Comparison of ENCODE assay signal across 22 cellular contexts in genomic region chr14:37652042-37652441, GRCh38. TPM values are rescaled to one million over a fixed set of nuclear protein-coding genes. Genes with fewer than 3 reads are reported as not detected.
"Had no signal": no experiment of that assay in that cellular context is flagged by ENCODE, and none has a peak within 500 bp of the region (broad histone marks: within the 10 kb centered on the region; RNA-seq: fewer than 3 reads in every experiment).

No MANE protein-coding gene starts in this region.

- H3K27ac ChIP-seq: SJSA1, SK-N-MC had no signal

- H3K4me3 ChIP-seq: SJSA1, SK-N-MC had no signal

- FAIRE-seq: RCC 7860 had no signal

- H3K27me3 ChIP-seq: SJSA1 had no signal

- H3K36me3 ChIP-seq: SJSA1 had no signal

- H3K9me3 ChIP-seq: SJSA1 had no signal

- DNase-seq: Kasumi-1, KG1, MM.1S, NCI-H1092 treated with DMSO at 0.1 percent for 48 hours, NCI-H1436, NCI-H187, NCI-H2029, NCI-H2081 treated with DMSO at 0.1 percent for 48 hours, NCI-H2171, NCI-H226, NCI-H446, NCI-H510A, NCI-H524 treated with DMSO at 0.1 percent for 48 hours, NCI-H774, Right ventricle myocardium superior, RPMI8226, SIG-M5 had no signal

RNA-seq across cellular contexts. Expression of gene TTC6, which starts 56.6 kb away (rescaled TPM):
- total RNA-seq: HT1080, M059J, Right ventricle myocardium superior, SJSA1 had no signal

RNA-seq across cellular contexts. Expression of gene FOXA1, which starts 57.0 kb away (rescaled TPM):
- total RNA-seq: M059J, Right ventricle myocardium superior had no signal
